8 cellular contexts compared by ENCODE assay signal in genomic region chr2:43484323-43484930, GRCh38.
DNase-seq lines count a peak whose midpoint lies in the region; TF ChIP-seq lines count a peak whose summit lies in the region.

No MANE protein-coding gene starts in this region.

- H3K4me2 ChIP-seq in Loucy (ENCODE audit: low read depth, low read length, poor library complexity, severe bottlenecking): no peak overlapping the region

- no peaks in the 10 kb centered on the region for H3K9me3 ChIP-seq in Loucy (ENCODE audit: insufficient read depth, low read depth, low read length)

- H3F3A ChIP-seq in Loucy (ENCODE audit: low read depth): no peaks in the 10 kb centered on the region

- H4K20me1 ChIP-seq in Loucy (ENCODE audit: insufficient read depth, low read length, poor library complexity, severe bottlenecking): no peaks in the 10 kb centered on the region

- H3K79me2 ChIP-seq in Loucy (ENCODE audit: insufficient read depth, low read length): no peaks in the 10 kb centered on the region

- no peak overlapping the region for H2AFZ ChIP-seq in Loucy (ENCODE audit: low read length)

- DNase-seq in DMS114 treated with DMSO at 0.1 percent for 48 hours (lab: John Stamatoyannopoulos, UW; ENCODE audit: unreplicated experiment) (peak; percentile 58), OCI-M1 (lab: John Stamatoyannopoulos, UW) (peak; percentile 87), dedifferentiated amniotic fluid mesenchymal stem cell (ENCODE audit: extremely low spot score) (peak; percentile 87), lung microvascular endothelial cell (ENCODE audit: low read depth in 2 of 2) (peak; percentile 88 to 91)
- DNase-seq in activated CD4-positive, CD25-positive, alpha-beta regulatory T cell treated with anti-CD3 and anti-CD28 coated beads, Interleukin-2, amount 50 U/mL, for 72 hours: no peak
- DNase-seq in activated naive CD4-positive, alpha-beta T cell treated with anti-CD3 and anti-CD28 coated beads, Interleukin-2, amount 50 U/mL, for 16 hours: no peak
- no peak for DNase-seq in stimulated activated CD4-positive, alpha-beta T cell treated with anti-CD3 and anti-CD28 coated beads, Interleukin-4, amount 100 ng/mL, for 4 hours

- H3K4me3 ChIP-seq in Loucy (ENCODE audit: low read length, poor library complexity, severe bottlenecking): no peak overlapping the region

- H3K9me2 ChIP-seq in Loucy (replicated peaks; ENCODE audit: low read depth, low read length): no peaks in the 10 kb centered on the region

- no peak overlapping the region for H3K9ac ChIP-seq in Loucy (ENCODE audit: low read depth, low read length, poor library complexity, severe bottlenecking)

- H3K27me3 ChIP-seq in Loucy (ENCODE audit: insufficient read depth, low read length, poor library complexity, severe bottlenecking): no peaks in the 10 kb centered on the region

- no peaks in the 10 kb centered on the region for H3K36me3 ChIP-seq in Loucy (ENCODE audit: insufficient read depth, low read length)

- H3K4me1 ChIP-seq in Loucy (ENCODE audit: insufficient read depth, low read length, poor library complexity, severe bottlenecking): no peaks in the 10 kb centered on the region

- TF ChIP-seq CTCF in Loucy (conservative IDR thresholded peaks at IDR 0.05; ENCODE audit: low read length): peak; percentile 79

Comparison
In these comparisons a context has a peak if more than half of its experiments do, and no peak if none do; other contexts are left out.
1. DNase-seq: peak in DMS114 treated with DMSO at 0.1 percent for 48 hours (single experiment), OCI-M1 (single experiment), dedifferentiated amniotic fluid mesenchymal stem cell (single experiment) and lung microvascular endothelial cell (2 of 2); none in activated CD4-positive, CD25-positive, alpha-beta regulatory T cell treated with anti-CD3 and anti-CD28 coated beads, Interleukin-2, amount 50 U/mL, for 72 hours (single experiment), activated naive CD4-positive, alpha-beta T cell treated with anti-CD3 and anti-CD28 coated beads, Interleukin-2, amount 50 U/mL, for 16 hours (single experiment) and stimulated activated CD4-positive, alpha-beta T cell treated with anti-CD3 and anti-CD28 coated beads, Interleukin-4, amount 100 ng/mL, for 4 hours (0 of 2).